20 cellular contexts compared by ENCODE assay signal in the genomic region with DNA sequence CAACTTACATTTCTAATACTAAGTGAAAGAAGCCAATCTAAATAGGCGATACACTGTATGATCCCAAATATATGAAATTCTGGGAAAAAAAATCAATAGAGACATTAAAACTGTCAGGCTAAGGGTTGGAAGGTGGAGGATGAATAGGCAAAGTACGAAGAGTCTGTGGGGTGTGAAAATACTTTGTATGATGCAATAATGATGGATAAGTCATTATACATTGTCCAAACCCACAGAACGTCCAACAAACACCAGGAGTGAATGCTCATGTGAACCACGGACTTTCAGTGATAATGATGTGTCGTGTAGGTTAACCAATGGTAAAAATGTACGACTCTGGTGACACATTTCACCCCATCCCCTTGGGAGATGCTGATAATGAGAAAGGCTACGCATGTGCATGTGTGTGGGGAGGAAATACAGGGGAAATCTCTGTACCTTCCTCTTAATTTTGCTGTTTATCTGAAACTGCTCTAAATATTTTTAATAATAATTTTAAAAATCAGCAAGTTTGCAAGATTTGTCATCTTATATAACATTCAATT.
DNase-seq lines count a peak whose midpoint lies in the region; ATAC-seq, FAIRE-seq and TF ChIP-seq lines count a peak whose summit lies in the region.
"Had no signal": no experiment of that assay in that cellular context is flagged by ENCODE, and none has a peak within 500 bp of the region (broad histone marks: within the 10 kb centered on the region; RNA-seq: fewer than 3 reads in every experiment).

No MANE protein-coding gene starts in this region.

- no peak overlapping the region for H2BK12ac ChIP-seq in mesenchymal stem cell (ENCODE audit: low read length in 2 of 2)

- H3K18ac ChIP-seq in mesenchymal stem cell (ENCODE audit: low read depth in 1 of 2, low read length in 2 of 2) = no peak overlapping the region

- H2BK15ac ChIP-seq in mesenchymal stem cell (ENCODE audit: low read depth, poor library complexity, severe bottlenecking) = no peak overlapping the region

- H3K14ac ChIP-seq in mesenchymal stem cell (ENCODE audit: low read length in 2 of 2) = no peak overlapping the region

- no peaks in the 10 kb centered on the region for H4K20me1 ChIP-seq in astrocyte (ENCODE audit: insufficient read depth, low read length)
- H4K20me1 ChIP-seq: BLaER1 had no signal

- H3K27ac Mint-ChIP-seq in astrocyte (ENCODE audit: unreplicated experiment) = no peak overlapping the region
- H3K27ac Mint-ChIP-seq in glutamatergic neuron (ENCODE audit: unreplicated experiment) = peak overlapping the region; percentile 7
- H3K27ac Mint-ChIP-seq in activated T-cell treated with anti-CD3 and anti-CD28 coated beads, Interleukin-2, amount 50 U/mL, for 72 hours = no peak overlapping the region
- H3K27ac Mint-ChIP-seq: CD14-positive monocyte; CD4-positive, alpha-beta memory T cell; H9; IgD-negative memory B cell had no signal

- no peak for TF ChIP-seq POLR2A in NB4 (IDR thresholded peaks at IDR 0.05; ENCODE audit: extremely low read depth, insufficient read length)

- H3K9me3 Mint-ChIP-seq in astrocyte (ENCODE audit: unreplicated experiment) (no peaks in the 10 kb centered on the region), glutamatergic neuron (ENCODE audit: unreplicated experiment) (no peaks in the 10 kb centered on the region)
- H3K9me3 Mint-ChIP-seq in activated T-cell treated with anti-CD3 and anti-CD28 coated beads, Interleukin-2, amount 50 U/mL, for 72 hours = peaks cover 4 to 9% of the 10 kb centered on the region in 2 donors
- H3K9me3 Mint-ChIP-seq: H9, IgD-negative memory B cell had no signal

- no peak overlapping the region for H3K4ac ChIP-seq in mesenchymal stem cell (ENCODE audit: low read depth in 1 of 2, low read length in 2 of 2)

- H3K79me1 ChIP-seq in mesenchymal stem cell (replicated peaks; ENCODE audit: low read length, poor library complexity, severe bottlenecking) = no peaks in the 10 kb centered on the region

- H3K4me1 ChIP-seq in astrocyte (ENCODE audit: insufficient read depth, low read length) (no peaks in the 10 kb centered on the region), mesenchymal stem cell (ENCODE audit: control insufficient read depth, insufficient read depth, low read depth, low read length) (no peaks in the 10 kb centered on the region)
- H3K4me1 ChIP-seq: BLaER1 had no signal

- H3K9ac ChIP-seq in astrocyte (ENCODE audit: low read length) (no peak overlapping the region), mesenchymal stem cell (ENCODE audit: low read length) (no peak overlapping the region)
- H3K9ac ChIP-seq: BLaER1, KMS-11 had no signal

- H4K8ac ChIP-seq in mesenchymal stem cell (ENCODE audit: low read length) = no peak overlapping the region

- H2BK5ac ChIP-seq in mesenchymal stem cell (ENCODE audit: low read depth, low read length, poor library complexity, severe bottlenecking) = no peak overlapping the region

- H3K4me3 Mint-ChIP-seq in astrocyte (ENCODE audit: unreplicated experiment) = no peak overlapping the region
- no peak overlapping the region for H3K4me3 Mint-ChIP-seq in glutamatergic neuron (ENCODE audit: unreplicated experiment)
- no peak overlapping the region for H3K4me3 Mint-ChIP-seq in activated T-cell treated with anti-CD3 and anti-CD28 coated beads, Interleukin-2, amount 50 U/mL, for 72 hours
- H3K4me3 Mint-ChIP-seq: CD14-positive monocyte; CD4-positive, alpha-beta memory T cell; H9; IgD-negative memory B cell had no signal

- ATAC-seq in HG03432 (IDR thresholded peaks at IDR 0.05; ENCODE audit: unreplicated experiment) = peak; percentile 59
- ATAC-seq in activated T-cell treated with anti-CD3 and anti-CD28 coated beads, Interleukin-2, amount 50 U/mL, for 72 hours (replicated peaks in 1 of 2) = no peak

- H3K4me1 Mint-ChIP-seq in astrocyte (ENCODE audit: low read depth, unreplicated experiment) = no peaks in the 10 kb centered on the region
- peaks cover 8% of the 10 kb centered on the region for H3K4me1 Mint-ChIP-seq in glutamatergic neuron (ENCODE audit: low read depth, unreplicated experiment)
- no peaks in the 10 kb centered on the region for H3K4me1 Mint-ChIP-seq in activated T-cell treated with anti-CD3 and anti-CD28 coated beads, Interleukin-2, amount 50 U/mL, for 72 hours (ENCODE audit: low read depth)
- H3K4me1 Mint-ChIP-seq: CD14-positive monocyte; CD4-positive, alpha-beta memory T cell; IgD-negative memory B cell had no signal

- no peaks in the 10 kb centered on the region for H3K36me3 ChIP-seq in astrocyte (ENCODE audit: insufficient read depth, low read length)
- no peaks in the 10 kb centered on the region for H3K36me3 ChIP-seq in mesenchymal stem cell (ENCODE audit: control insufficient read depth in 1 of 2, insufficient read depth in 2 of 2, low read depth in 1 of 2, low read length in 2 of 2)
- H3K36me3 ChIP-seq: BLaER1 had no signal

- 90% methylated on average over 5 of the region's 7 CpGs for whole genome bisulfite sequencing in mesenchymal stem cell

- no peak overlapping the region for H2AK5ac ChIP-seq in mesenchymal stem cell (ENCODE audit: low read length, severe bottlenecking)

- H4K91ac ChIP-seq in mesenchymal stem cell (ENCODE audit: low read length) = no peak overlapping the region

- FAIRE-seq in astrocyte (lab: Jason Lieb, UNC) = no peak
- FAIRE-seq: A204.1, GM19239, H1 had no signal

- no peaks in the 10 kb centered on the region for H3K27me3 Mint-ChIP-seq in astrocyte (ENCODE audit: low read depth, unreplicated experiment)
- peaks cover 1% of the 10 kb centered on the region for H3K27me3 Mint-ChIP-seq in glutamatergic neuron (ENCODE audit: unreplicated experiment)
- H3K27me3 Mint-ChIP-seq in activated T-cell treated with anti-CD3 and anti-CD28 coated beads, Interleukin-2, amount 50 U/mL, for 72 hours (ENCODE audit: low read depth) = no peaks in the 10 kb centered on the region
- H3K27me3 Mint-ChIP-seq: CD4-positive, alpha-beta memory T cell; IgD-negative memory B cell had no signal

- DNase-seq in NB4 (ENCODE audit: low read depth) (peak; percentile 2), astrocyte (ENCODE audit: low read depth) (peak; percentile 3), glutamatergic neuron (no peak), NOMO-1 treated with DMSO at 0.1 percent for 48 hours (lab: John Stamatoyannopoulos, UW; ENCODE audit: unreplicated experiment) (no peak), mesenchymal stem cell (no peak)
- DNase-seq in activated T-cell treated with anti-CD3 and anti-CD28 coated beads, Interleukin-2, amount 50 U/mL, for 72 hours = no peak
- no peak for DNase-seq in activated effector memory CD4-positive, alpha-beta T cell treated with Interleukin-2 at 50 U/mL for 16 hours
- DNase-seq: CD4-positive, alpha-beta memory T cell; DMS79 treated with DMSO at 0.1 percent for 48 hours; GF-D8; H9 had no signal

- H3K27me3 ChIP-seq in astrocyte (ENCODE audit: insufficient read depth, low read length) (no peaks in the 10 kb centered on the region), mesenchymal stem cell (ENCODE audit: control insufficient read depth in 1 of 2, insufficient read depth in 1 of 2, low read length in 2 of 2) (no peaks in the 10 kb centered on the region)
- H3K27me3 ChIP-seq: BLaER1 had no signal

- H3K36me3 Mint-ChIP-seq in astrocyte (ENCODE audit: low read depth, unreplicated experiment) = no peaks in the 10 kb centered on the region
- H3K36me3 Mint-ChIP-seq in glutamatergic neuron (ENCODE audit: unreplicated experiment) = no peaks in the 10 kb centered on the region
- H3K36me3 Mint-ChIP-seq in activated T-cell treated with anti-CD3 and anti-CD28 coated beads, Interleukin-2, amount 50 U/mL, for 72 hours (ENCODE audit: insufficient read depth in 2 of 2) = no peaks in the 10 kb centered on the region
- H3K36me3 Mint-ChIP-seq: CD14-positive monocyte; CD4-positive, alpha-beta memory T cell; IgD-negative memory B cell had no signal

- H3K9me3 ChIP-seq in astrocyte (ENCODE audit: insufficient read depth, low read depth, low read length) = no peaks in the 10 kb centered on the region
- H3K9me3 ChIP-seq in mesenchymal stem cell (ENCODE audit: control insufficient read depth, low read length) = no peaks in the 10 kb centered on the region
- H3K9me3 ChIP-seq: BLaER1 had no signal

- TF ChIP-seq CTCF in NB4 (IDR thresholded peaks at IDR 0.05; ENCODE audit: low read depth, low read length) (no peak), astrocyte (IDR thresholded peaks at IDR 0.05; ENCODE audit: insufficient read depth, low read depth, low read length) (no peak), glutamatergic neuron (IDR thresholded peaks at IDR 0.05; ENCODE audit: partially characterized antibody, unreplicated experiment) (no peak)

- H3K23ac ChIP-seq in mesenchymal stem cell (ENCODE audit: low read length in 2 of 2) = no peak overlapping the region

- H2BK120ac ChIP-seq in mesenchymal stem cell (ENCODE audit: low read depth, low read length) = no peak overlapping the region

- H3K79me2 ChIP-seq in astrocyte (ENCODE audit: insufficient read depth, low read length) = no peaks in the 10 kb centered on the region

- H3K4me2 ChIP-seq in astrocyte (ENCODE audit: low read length) = no peak overlapping the region
- no peak overlapping the region for H3K4me2 ChIP-seq in mesenchymal stem cell (ENCODE audit: low read length, poor library complexity, severe bottlenecking)
- H3K4me2 ChIP-seq: BLaER1, KMS-11 had no signal

- H3K27ac ChIP-seq in astrocyte (ENCODE audit: low read depth, low read length) (no peak overlapping the region), mesenchymal stem cell (ENCODE audit: low read length, poor library complexity, severe bottlenecking) (no peak overlapping the region)
- H3K27ac ChIP-seq: BLaER1, HL-60, KMS-11 had no signal

- H2AFZ ChIP-seq in astrocyte (ENCODE audit: low read depth, low read length) (no peak overlapping the region), mesenchymal stem cell (ENCODE audit: low read depth, low read length) (no peak overlapping the region)

- no peak overlapping the region for H3K4me3 ChIP-seq in NB4 (ENCODE audit: low read depth, low read length)
- H3K4me3 ChIP-seq in astrocyte (ENCODE audit: insufficient read depth, low read depth, low read length) = no peak overlapping the region
- H3K4me3 ChIP-seq in mesenchymal stem cell (ENCODE audit: insufficient read depth in 1 of 2, low read depth in 1 of 2, low read length in 2 of 2) = no peak overlapping the region
- H3K4me3 ChIP-seq: BLaER1 had no signal

Comparison
In these comparisons a context has a peak if more than half of its experiments do, and no peak if none do; other contexts are left out.
1. DNase-seq: peak in NB4 (single experiment) and astrocyte (single experiment); none in glutamatergic neuron (single experiment), NOMO-1 treated with DMSO at 0.1 percent for 48 hours (single experiment), activated T-cell treated with anti-CD3 and anti-CD28 coated beads, Interleukin-2, amount 50 U/mL, for 72 hours (0 of 2), mesenchymal stem cell (single experiment) and activated effector memory CD4-positive, alpha-beta T cell treated with Interleukin-2 at 50 U/mL for 16 hours (single experiment).